1 cellular context compared by ENCODE assay signal in genomic region chr21:16533692-16534407, GRCh38.
TF ChIP-seq lines count a peak whose summit lies in the region.

No MANE protein-coding gene starts in this region.

TF ChIP-seq in GM23338, 12 proteins besides CTCF, POLR2A, EP300 and RAD21 (continued from another document):
- TF ChIP-seq STAT1 (IDR thresholded peaks at IDR 0.05; ENCODE audit: unreplicated experiment), result no peak
- no peak for TF ChIP-seq EZH2phosphoT487 (IDR thresholded peaks at IDR 0.05; ENCODE audit: unreplicated experiment)
- no peak for TF ChIP-seq JUNB (IDR thresholded peaks at IDR 0.05; ENCODE audit: unreplicated experiment)
- no peak for TF ChIP-seq ZNF114 (CRISPR knock-in tag; IDR thresholded peaks at IDR 0.05)
- no peak for TF ChIP-seq ZNF462 (CRISPR knock-in tag; IDR thresholded peaks at IDR 0.05)
